In genomic region chr21:29436143-29436542, GRCh38 we compare ENCODE assay signal across 1 cellular context.
TF ChIP-seq lines count a peak whose summit lies in the region.

No MANE protein-coding gene starts in this region.

TF ChIP-seq in K562, 482 proteins besides CTCF, POLR2A, EP300 and RAD21 (continued from another document):
- TF ChIP-seq TAF15 (IDR thresholded peaks at IDR 0.05; ENCODE audit: low read depth, low read length) (no peak), POLR2B (IDR thresholded peaks at IDR 0.05; ENCODE audit: low read depth, partially characterized antibody) (no peak), SMAD2 (IDR thresholded peaks at IDR 0.05; ENCODE audit: low read depth, low read length) (no peak), DEAF1 (CRISPR knock-in tag; IDR thresholded peaks at IDR 0.05) (no peak)
